ENCODE assay signal across 1 cellular context in the genomic region with DNA sequence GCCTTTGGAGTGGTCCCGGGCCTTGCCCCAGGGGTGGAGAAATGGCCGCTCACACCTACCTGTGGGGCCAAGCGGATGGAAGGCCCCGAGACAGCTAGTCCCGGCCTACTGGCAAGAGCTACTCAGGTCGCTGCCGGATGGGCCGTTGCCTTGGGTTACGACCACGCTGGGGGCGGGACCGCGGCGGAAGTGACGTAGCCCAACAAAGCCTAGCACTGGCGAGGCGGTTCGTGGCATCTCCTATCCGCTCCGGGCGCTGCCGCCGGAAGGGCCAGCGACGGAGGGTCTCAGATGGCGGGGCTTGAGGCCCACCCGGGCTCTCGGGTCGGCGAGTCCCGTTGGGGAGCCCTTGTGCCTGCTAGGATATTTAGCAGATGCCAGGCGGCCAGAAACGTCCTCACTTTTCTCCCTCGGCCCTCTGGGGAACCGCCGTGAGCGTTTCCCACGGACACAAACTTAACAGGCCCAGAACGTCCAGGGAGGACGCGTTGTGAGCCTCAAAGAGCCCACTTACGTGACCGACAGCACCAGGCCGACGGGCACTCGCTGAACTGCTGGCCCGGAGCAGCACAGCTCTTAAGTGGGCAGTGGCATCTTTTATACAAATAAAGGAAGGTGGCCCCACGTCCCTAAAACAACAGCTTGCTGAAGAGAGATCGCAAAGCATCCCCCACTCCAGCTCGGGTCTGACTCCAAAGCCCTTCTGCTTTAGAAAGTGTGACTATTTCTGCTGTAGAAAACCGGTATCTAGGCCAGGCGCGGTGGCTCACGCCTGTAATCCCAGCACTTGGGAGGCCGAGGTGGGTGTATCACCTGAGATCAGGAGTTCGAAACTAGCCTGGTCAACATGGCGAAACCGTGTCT.
A peak's percentile ranks its signal among the peaks of the same experiment; 100 is the strongest.
TF ChIP-seq lines count a peak whose summit lies in the region.

A gene with protein sequence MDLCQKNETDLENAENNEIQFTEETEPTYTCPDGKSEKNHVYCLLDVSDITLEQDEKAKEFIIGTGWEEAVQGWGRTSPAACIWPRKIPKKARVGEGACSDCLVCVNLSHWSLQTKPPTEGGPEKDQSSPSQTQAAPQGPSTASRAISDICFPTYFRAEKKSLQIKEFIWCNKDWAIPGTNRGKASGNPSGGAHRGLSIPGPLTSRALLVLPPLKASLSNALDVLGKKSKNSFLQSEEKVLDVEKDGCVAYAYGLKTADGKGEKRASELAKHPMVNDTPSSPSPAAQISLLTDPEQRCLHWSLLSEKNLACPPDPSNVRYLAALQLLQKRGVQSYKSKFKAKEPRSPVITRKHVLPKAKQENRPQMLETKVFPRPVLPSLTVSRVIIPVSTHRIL (minus strand): TSS at position 162 of the 864 bp plus-strand sequence. CDS start 13,283 bp downstream, outside the sequence.

TF ChIP-seq in K562, 482 proteins besides CTCF, POLR2A, EP300 and RAD21 (continued from another document and continues in another):
- TF ChIP-seq, protein P1, sequence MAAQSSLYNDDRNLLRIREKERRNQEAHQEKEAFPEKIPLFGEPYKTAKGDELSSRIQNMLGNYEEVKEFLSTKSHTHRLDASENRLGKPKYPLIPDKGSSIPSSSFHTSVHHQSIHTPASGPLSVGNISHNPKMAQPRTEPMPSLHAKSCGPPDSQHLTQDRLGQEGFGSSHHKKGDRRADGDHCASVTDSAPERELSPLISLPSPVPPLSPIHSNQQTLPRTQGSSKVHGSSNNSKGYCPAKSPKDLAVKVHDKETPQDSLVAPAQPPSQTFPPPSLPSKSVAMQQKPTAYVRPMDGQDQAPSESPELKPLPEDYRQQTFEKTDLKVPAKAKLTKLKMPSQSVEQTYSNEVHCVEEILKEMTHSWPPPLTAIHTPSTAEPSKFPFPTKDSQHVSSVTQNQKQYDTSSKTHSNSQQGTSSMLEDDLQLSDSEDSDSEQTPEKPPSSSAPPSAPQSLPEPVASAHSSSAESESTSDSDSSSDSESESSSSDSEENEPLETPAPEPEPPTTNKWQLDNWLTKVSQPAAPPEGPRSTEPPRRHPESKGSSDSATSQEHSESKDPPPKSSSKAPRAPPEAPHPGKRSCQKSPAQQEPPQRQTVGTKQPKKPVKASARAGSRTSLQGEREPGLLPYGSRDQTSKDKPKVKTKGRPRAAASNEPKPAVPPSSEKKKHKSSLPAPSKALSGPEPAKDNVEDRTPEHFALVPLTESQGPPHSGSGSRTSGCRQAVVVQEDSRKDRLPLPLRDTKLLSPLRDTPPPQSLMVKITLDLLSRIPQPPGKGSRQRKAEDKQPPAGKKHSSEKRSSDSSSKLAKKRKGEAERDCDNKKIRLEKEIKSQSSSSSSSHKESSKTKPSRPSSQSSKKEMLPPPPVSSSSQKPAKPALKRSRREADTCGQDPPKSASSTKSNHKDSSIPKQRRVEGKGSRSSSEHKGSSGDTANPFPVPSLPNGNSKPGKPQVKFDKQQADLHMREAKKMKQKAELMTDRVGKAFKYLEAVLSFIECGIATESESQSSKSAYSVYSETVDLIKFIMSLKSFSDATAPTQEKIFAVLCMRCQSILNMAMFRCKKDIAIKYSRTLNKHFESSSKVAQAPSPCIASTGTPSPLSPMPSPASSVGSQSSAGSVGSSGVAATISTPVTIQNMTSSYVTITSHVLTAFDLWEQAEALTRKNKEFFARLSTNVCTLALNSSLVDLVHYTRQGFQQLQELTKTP (IDR thresholded peaks at IDR 0.05; ENCODE audit: low read depth in 1 of 2, partially characterized antibody in 2 of 2) = peak in 1 of 2 experiments; percentile 18
- no peak for TF ChIP-seq ZNF699 (CRISPR knock-in tag; IDR thresholded peaks at IDR 0.05; ENCODE audit: insufficient replicate concordance)
- no peak for TF ChIP-seq ZNF830 (CRISPR knock-in tag; IDR thresholded peaks at IDR 0.05)
- TF ChIP-seq ZNF354B (CRISPR knock-in tag; IDR thresholded peaks at IDR 0.05) = no peak
- TF ChIP-seq, protein P2, sequence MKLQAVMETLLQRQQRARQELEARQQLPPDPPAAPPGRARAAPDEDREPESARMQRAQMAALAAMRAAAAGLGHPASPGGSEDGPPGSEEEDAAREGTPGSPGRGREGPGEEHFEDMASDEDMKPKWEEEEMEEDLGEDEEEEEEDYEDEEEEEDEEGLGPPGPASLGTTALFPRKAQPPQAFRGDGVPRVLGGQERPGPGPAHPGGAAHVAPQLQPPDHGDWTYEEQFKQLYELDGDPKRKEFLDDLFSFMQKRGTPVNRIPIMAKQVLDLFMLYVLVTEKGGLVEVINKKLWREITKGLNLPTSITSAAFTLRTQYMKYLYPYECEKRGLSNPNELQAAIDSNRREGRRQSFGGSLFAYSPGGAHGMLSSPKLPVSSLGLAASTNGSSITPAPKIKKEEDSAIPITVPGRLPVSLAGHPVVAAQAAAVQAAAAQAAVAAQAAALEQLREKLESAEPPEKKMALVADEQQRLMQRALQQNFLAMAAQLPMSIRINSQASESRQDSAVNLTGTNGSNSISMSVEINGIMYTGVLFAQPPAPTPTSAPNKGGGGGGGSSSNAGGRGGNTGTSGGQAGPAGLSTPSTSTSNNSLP (IDR thresholded peaks at IDR 0.05; ENCODE audit: borderline replicate concordance, low read depth, low read length) = no peak
- 0 out of 2 replicates have a peak, but pooled peaks have one; percentile 21 for TF ChIP-seq TEAD4 (IDR thresholded peaks at IDR 0.05; ENCODE audit: low read length)
- TF ChIP-seq TEAD4 (CRISPR knock-in tag; IDR thresholded peaks at IDR 0.05; ENCODE audit: borderline replicate concordance) = no peak
- TF ChIP-seq, protein P3, sequence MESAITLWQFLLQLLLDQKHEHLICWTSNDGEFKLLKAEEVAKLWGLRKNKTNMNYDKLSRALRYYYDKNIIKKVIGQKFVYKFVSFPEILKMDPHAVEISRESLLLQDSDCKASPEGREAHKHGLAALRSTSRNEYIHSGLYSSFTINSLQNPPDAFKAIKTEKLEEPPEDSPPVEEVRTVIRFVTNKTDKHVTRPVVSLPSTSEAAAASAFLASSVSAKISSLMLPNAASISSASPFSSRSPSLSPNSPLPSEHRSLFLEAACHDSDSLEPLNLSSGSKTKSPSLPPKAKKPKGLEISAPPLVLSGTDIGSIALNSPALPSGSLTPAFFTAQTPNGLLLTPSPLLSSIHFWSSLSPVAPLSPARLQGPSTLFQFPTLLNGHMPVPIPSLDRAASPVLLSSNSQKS (CRISPR knock-in tag; IDR thresholded peaks at IDR 0.05) = no peak
- TF ChIP-seq SMAD1 (IDR thresholded peaks at IDR 0.05; ENCODE audit: low read depth, low read length, partially characterized antibody) = peak; percentile 50
- peak; percentile 97 for TF ChIP-seq MXI1 (IDR thresholded peaks at IDR 0.05; ENCODE audit: low read depth, low read length)
- TF ChIP-seq TSC22D4 (tag; IDR thresholded peaks at IDR 0.05) = no peak
- TF ChIP-seq CREM (IDR thresholded peaks at IDR 0.05; ENCODE audit: low read depth) = peak; percentile 98
- peak; percentile 66; the same call in 1 of the 2 replicates for TF ChIP-seq ZNF644 (tag; IDR thresholded peaks at IDR 0.05; ENCODE audit: low read depth)
- no peak for TF ChIP-seq ZNF175 (CRISPR knock-in tag; IDR thresholded peaks at IDR 0.05; ENCODE audit: low read depth)
- peak; percentile 92 for TF ChIP-seq ETV1 (tag; conservative IDR thresholded peaks at IDR 0.05; ENCODE audit: low read depth)
- TF ChIP-seq, protein P4, sequence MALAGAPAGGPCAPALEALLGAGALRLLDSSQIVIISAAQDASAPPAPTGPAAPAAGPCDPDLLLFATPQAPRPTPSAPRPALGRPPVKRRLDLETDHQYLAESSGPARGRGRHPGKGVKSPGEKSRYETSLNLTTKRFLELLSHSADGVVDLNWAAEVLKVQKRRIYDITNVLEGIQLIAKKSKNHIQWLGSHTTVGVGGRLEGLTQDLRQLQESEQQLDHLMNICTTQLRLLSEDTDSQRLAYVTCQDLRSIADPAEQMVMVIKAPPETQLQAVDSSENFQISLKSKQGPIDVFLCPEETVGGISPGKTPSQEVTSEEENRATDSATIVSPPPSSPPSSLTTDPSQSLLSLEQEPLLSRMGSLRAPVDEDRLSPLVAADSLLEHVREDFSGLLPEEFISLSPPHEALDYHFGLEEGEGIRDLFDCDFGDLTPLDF (CRISPR knock-in tag; IDR thresholded peaks at IDR 0.05) = no peak
- TF ChIP-seq ZFP1 (CRISPR knock-in tag; IDR thresholded peaks at IDR 0.05) = no peak
- no peak for TF ChIP-seq MYNN (IDR thresholded peaks at IDR 0.05)
- TF ChIP-seq MYNN (CRISPR knock-in tag; IDR thresholded peaks at IDR 0.05) = no peak
- TF ChIP-seq, protein P5, sequence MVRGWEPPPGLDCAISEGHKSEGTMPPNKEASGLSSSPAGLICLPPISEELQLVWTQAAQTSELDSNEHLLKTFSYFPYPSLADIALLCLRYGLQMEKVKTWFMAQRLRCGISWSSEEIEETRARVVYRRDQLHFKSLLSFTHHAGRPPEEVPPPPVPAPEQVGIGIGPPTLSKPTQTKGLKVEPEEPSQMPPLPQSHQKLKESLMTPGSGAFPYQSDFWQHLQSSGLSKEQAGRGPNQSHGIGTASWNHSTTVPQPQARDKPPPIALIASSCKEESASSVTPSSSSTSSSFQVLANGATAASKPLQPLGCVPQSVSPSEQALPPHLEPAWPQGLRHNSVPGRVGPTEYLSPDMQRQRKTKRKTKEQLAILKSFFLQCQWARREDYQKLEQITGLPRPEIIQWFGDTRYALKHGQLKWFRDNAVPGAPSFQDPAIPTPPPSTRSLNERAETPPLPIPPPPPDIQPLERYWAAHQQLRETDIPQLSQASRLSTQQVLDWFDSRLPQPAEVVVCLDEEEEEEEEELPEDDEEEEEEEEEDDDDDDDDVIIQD (CRISPR knock-in tag; IDR thresholded peaks at IDR 0.05) = no peak
- TF ChIP-seq, protein P6, sequence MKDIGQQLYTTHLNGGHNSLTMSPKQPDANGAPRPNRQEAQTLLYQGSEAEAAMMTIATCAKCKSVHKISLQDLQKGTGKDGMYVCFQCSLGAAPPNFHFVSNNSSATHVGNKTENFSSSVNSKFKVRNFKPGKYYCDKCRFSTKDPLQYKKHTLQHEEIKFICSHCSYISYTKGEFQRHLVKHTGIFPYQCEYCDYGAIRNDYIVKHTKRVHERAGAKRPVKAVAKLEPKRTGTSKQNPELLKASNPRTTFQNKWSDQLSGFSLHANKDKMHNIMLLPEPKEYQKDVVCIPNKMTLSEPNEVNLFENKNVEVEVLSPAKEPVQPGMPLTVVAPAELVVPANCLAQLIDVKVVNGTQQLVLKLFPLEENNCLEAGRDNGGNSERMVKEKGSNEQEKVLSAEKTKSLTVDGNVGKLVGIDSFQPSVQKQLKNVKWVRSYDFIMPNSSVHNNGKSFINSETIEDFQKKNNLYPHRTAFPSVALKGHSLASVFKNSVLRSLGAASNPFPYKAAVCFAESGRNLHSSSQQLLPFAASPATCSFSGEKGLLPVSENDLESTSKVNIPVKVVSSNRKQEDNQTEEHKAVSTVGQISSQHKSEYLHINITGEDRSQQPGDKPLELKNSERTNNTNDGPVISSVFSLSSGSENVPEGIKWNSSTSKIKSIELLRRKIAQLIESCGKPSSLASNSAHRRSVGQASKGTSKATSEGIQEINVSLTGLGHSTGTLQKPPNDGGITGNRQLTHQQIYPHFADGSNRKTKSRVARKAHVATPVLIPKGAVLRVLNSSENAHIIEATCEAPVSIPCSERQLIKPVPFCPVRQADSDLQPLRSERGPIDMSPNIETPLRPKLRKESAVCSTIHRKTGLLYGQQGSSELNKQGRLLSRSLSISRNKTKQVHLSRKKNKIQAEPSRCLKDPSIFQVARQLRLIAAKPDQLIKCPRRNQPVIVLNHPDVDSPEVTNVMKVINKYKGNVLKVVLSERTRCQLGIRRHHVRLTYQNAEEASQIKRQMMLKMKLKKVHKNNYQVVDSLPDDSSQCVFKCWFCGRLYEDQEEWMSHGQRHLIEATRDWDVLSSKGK (CRISPR knock-in tag; IDR thresholded peaks at IDR 0.05) = no peak
- no peak for TF ChIP-seq RFX5 (IDR thresholded peaks at IDR 0.05; ENCODE audit: low read depth, low read length)
- TF ChIP-seq ZNF143 (CRISPR knock-in tag; IDR thresholded peaks at IDR 0.05) = 0 out of 2 replicates have a peak, but pooled peaks have one; percentile 38
- TF ChIP-seq NR1H2 (CRISPR knock-in tag; IDR thresholded peaks at IDR 0.05) = no peak; the same call in 1 of the 2 replicates
- peak; percentile 17 for TF ChIP-seq CCNT2 (IDR thresholded peaks at IDR 0.05; ENCODE audit: borderline replicate concordance, extremely low read depth, insufficient read length, low read depth, low read length)
- TF ChIP-seq, protein P7, sequence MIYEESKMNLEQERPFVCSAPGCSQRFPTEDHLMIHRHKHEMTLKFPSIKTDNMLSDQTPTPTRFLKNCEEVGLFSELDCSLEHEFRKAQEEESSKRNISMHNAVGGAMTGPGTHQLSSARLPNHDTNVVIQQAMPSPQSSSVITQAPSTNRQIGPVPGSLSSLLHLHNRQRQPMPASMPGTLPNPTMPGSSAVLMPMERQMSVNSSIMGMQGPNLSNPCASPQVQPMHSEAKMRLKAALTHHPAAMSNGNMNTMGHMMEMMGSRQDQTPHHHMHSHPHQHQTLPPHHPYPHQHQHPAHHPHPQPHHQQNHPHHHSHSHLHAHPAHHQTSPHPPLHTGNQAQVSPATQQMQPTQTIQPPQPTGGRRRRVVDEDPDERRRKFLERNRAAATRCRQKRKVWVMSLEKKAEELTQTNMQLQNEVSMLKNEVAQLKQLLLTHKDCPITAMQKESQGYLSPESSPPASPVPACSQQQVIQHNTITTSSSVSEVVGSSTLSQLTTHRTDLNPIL (CRISPR knock-in tag; IDR thresholded peaks at IDR 0.05) = no peak
- TF ChIP-seq HEY1 (CRISPR knock-in tag; IDR thresholded peaks at IDR 0.05; ENCODE audit: borderline replicate concordance) = no peak
- TF ChIP-seq, protein P8, sequence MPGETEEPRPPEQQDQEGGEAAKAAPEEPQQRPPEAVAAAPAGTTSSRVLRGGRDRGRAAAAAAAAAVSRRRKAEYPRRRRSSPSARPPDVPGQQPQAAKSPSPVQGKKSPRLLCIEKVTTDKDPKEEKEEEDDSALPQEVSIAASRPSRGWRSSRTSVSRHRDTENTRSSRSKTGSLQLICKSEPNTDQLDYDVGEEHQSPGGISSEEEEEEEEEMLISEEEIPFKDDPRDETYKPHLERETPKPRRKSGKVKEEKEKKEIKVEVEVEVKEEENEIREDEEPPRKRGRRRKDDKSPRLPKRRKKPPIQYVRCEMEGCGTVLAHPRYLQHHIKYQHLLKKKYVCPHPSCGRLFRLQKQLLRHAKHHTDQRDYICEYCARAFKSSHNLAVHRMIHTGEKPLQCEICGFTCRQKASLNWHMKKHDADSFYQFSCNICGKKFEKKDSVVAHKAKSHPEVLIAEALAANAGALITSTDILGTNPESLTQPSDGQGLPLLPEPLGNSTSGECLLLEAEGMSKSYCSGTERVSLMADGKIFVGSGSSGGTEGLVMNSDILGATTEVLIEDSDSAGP (CRISPR knock-in tag; IDR thresholded peaks at IDR 0.05) = no peak
- TF ChIP-seq, protein P9, sequence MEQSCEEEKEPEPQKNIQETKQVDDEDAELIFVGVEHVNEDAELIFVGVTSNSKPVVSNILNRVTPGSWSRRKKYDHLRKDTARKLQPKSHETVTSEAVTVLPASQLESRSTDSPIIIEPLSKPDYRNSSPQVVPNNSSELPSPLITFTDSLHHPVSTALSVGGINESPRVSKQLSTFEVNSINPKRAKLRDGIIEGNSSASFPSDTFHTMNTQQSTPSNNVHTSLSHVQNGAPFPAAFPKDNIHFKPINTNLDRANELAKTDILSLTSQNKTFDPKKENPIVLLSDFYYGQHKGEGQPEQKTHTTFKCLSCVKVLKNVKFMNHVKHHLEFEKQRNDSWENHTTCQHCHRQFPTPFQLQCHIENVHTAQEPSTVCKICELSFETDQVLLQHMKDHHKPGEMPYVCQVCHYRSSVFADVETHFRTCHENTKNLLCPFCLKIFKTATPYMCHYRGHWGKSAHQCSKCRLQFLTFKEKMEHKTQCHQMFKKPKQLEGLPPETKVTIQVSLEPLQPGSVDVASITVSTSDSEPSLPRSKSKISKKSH (CRISPR knock-in tag; IDR thresholded peaks at IDR 0.05) = 0 out of 2 replicates have a peak, but pooled peaks have one; percentile 51
- no peak for TF ChIP-seq DPF2 (IDR thresholded peaks at IDR 0.05)
- no peak for TF ChIP-seq MAFG (tag; conservative IDR thresholded peaks at IDR 0.05)
- TF ChIP-seq KLF10 (CRISPR knock-in tag; IDR thresholded peaks at IDR 0.05) = no peak
- TF ChIP-seq, protein P10, sequence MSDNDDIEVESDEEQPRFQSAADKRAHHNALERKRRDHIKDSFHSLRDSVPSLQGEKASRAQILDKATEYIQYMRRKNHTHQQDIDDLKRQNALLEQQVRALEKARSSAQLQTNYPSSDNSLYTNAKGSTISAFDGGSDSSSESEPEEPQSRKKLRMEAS (CRISPR knock-in tag; IDR thresholded peaks at IDR 0.05) = no peak
- TF ChIP-seq CHD4 (IDR thresholded peaks at IDR 0.05; ENCODE audit: insufficient read depth, insufficient replicate concordance, low read depth, low read length, poor library complexity, severe bottlenecking) = no peak
